In genomic region chr1:119773711-119774241, GRCh38 we compare ENCODE assay signal across 15 cellular contexts. TPM values are rescaled to one million over a fixed set of nuclear protein-coding genes. Genes with fewer than 3 reads are reported as not detected.
A peak's percentile ranks its signal among the peaks of the same experiment; 100 is the strongest.
DNase-seq lines count a peak whose midpoint lies in the region; ATAC-seq, FAIRE-seq and TF ChIP-seq lines count a peak whose summit lies in the region.
"Had no signal": no experiment of that assay in that cellular context is flagged by ENCODE, and none has a peak within 500 bp of the region (broad histone marks: within the 10 kb centered on the region; RNA-seq: fewer than 3 reads in every experiment).

No MANE protein-coding gene starts in this region.

- intact Hi-C loops in Right ventricle myocardium superior (cut with DNase I) (no loop called here), cardiac septum (cut with DNase I) (no loop called here)

- no peaks in the 10 kb centered on the region for H3K9me3 Mint-ChIP-seq in T-helper 2 cell treated with Interferon-gamma antibody and Interleukin-4, amounts not matched to agents 5 μg/mL and 100 μg/mL, for 36 hours
- H3K9me3 Mint-ChIP-seq: activated T-helper 1 cell treated with anti-CD3 and anti-CD28 coated beads, Interleukin-12 subunit alpha, Interleukin-12 subunit beta, Interleukin-2, Interleukin-4 antibody, amounts not matched to agents 30 ng/mL and 10 ng/mL and 1 ng/mL, durations not matched to agents 14 hours and 24 hours and 36 hours; stimulated activated memory B cell treated with anti-CD40 and anti-IgM and Interleukin-4, amounts not matched to agents 10 μg/mL and 1 μg/mL and 100 μg/mL, for 72 hours had no signal

- no peaks in the 10 kb centered on the region for H3K36me3 Mint-ChIP-seq in T-helper 2 cell treated with Interferon-gamma antibody and Interleukin-4, amounts not matched to agents 5 μg/mL and 100 μg/mL, for 36 hours (ENCODE audit: low read depth)
- H3K36me3 Mint-ChIP-seq: immature natural killer cell; stimulated activated memory B cell treated with anti-CD40 and anti-IgM and Interleukin-4, amounts not matched to agents 10 μg/mL and 1 μg/mL and 100 μg/mL, for 72 hours had no signal

- no peak overlapping the region for H2AFZ ChIP-seq in keratinocyte (ENCODE audit: control insufficient read depth, low read length)

- no peak overlapping the region for H3K4me3 Mint-ChIP-seq in T-helper 2 cell treated with Interferon-gamma antibody and Interleukin-4, amounts not matched to agents 5 μg/mL and 100 μg/mL, for 36 hours
- H3K4me3 Mint-ChIP-seq: activated T-helper 1 cell treated with anti-CD3 and anti-CD28 coated beads, Interleukin-12 subunit alpha, Interleukin-12 subunit beta, Interleukin-2, Interleukin-4 antibody, amounts not matched to agents 30 ng/mL and 10 ng/mL and 1 ng/mL, durations not matched to agents 14 hours and 24 hours and 36 hours; immature natural killer cell; stimulated activated memory B cell treated with anti-CD40 and anti-IgM and Interleukin-4, amounts not matched to agents 10 μg/mL and 1 μg/mL and 100 μg/mL, for 72 hours; T-helper 17 cell had no signal

- DNase-seq in Right ventricle myocardium superior (no peak), cardiac septum (ENCODE audit: low spot score) (no peak), amniotic epithelial cell (ENCODE audit: low read depth) (peak; percentile 27), keratinocyte (ENCODE audit: low read depth, low spot score) (no peak), OCI-M2 (lab: John Stamatoyannopoulos, UW; ENCODE audit: unreplicated experiment) (no peak)
- no peak for DNase-seq in T-helper 2 cell treated with Interferon-gamma antibody and Interleukin-4, amounts not matched to agents 5 μg/mL and 100 μg/mL, for 36 hours (ENCODE audit: low spot score)
- DNase-seq: dermis blood vessel endothelial cell, immature natural killer cell, NCI-H2081, T-helper 17 cell had no signal

- dilution Hi-C loops in keratinocyte (cut with MboI; ENCODE audit: extremely low pct_ligation_motif_present, low sequenced_read_pairs), result no loop called here

- ATAC-seq in Right ventricle myocardium superior (ENCODE audit: poor library complexity), result peak; percentile 68
- ATAC-seq in HG02678 (IDR thresholded peaks at IDR 0.05; ENCODE audit: unreplicated experiment), result no peak
- no peak for ATAC-seq in HG03175 (IDR thresholded peaks at IDR 0.05; ENCODE audit: unreplicated experiment)
- ATAC-seq: stimulated activated memory B cell treated with anti-CD40 and anti-IgM and Interleukin-4, amounts not matched to agents 10 μg/mL and 1 μg/mL and 100 μg/mL, for 72 hours; T-helper 17 cell had no signal

- H3K4me1 ChIP-seq in keratinocyte (ENCODE audit: control insufficient read depth, extremely low read depth, insufficient read depth, low read length), result peaks cover 7% of the 10 kb centered on the region

- H3K36me3 ChIP-seq in keratinocyte (ENCODE audit: control insufficient read depth in 2 of 2, extremely low read depth in 1 of 2, insufficient read depth in 2 of 2, low read length in 2 of 2), result no peaks in the 10 kb centered on the region

- no peak overlapping the region for H3K27ac Mint-ChIP-seq in T-helper 2 cell treated with Interferon-gamma antibody and Interleukin-4, amounts not matched to agents 5 μg/mL and 100 μg/mL, for 36 hours
- H3K27ac Mint-ChIP-seq: activated T-helper 1 cell treated with anti-CD3 and anti-CD28 coated beads, Interleukin-12 subunit alpha, Interleukin-12 subunit beta, Interleukin-2, Interleukin-4 antibody, amounts not matched to agents 30 ng/mL and 10 ng/mL and 1 ng/mL, durations not matched to agents 14 hours and 24 hours and 36 hours; immature natural killer cell; stimulated activated memory B cell treated with anti-CD40 and anti-IgM and Interleukin-4, amounts not matched to agents 10 μg/mL and 1 μg/mL and 100 μg/mL, for 72 hours; T-helper 17 cell had no signal

- no peak overlapping the region for H3K4me2 ChIP-seq in keratinocyte (ENCODE audit: control insufficient read depth, extremely low read depth, insufficient read depth, low read depth, low read length)
- H3K4me2 ChIP-seq: smooth muscle cell had no signal

- no peaks in the 10 kb centered on the region for H3K79me2 ChIP-seq in keratinocyte (ENCODE audit: control insufficient read depth, insufficient read depth, low read length)

- peaks cover 20% of the 10 kb centered on the region for H3K27me3 Mint-ChIP-seq in T-helper 2 cell treated with Interferon-gamma antibody and Interleukin-4, amounts not matched to agents 5 μg/mL and 100 μg/mL, for 36 hours (ENCODE audit: low read depth)

- H3K4me3 ChIP-seq in keratinocyte (ENCODE audit: control insufficient read depth in 2 of 3, extremely low read depth in 1 of 3, insufficient read depth in 2 of 3, low read depth in 1 of 3, low read length in 3 of 3), result no peak overlapping the region
- H3K4me3 ChIP-seq: smooth muscle cell had no signal

- TF ChIP-seq CTCF in keratinocyte (optimal IDR thresholded peaks at IDR 0.05 in 1 of 3, IDR thresholded peaks at IDR 0.05 in 1 of 3, conservative IDR thresholded peaks at IDR 0.05 in 1 of 3; ENCODE audit: extremely low read depth in 1 of 3, insufficient read depth in 2 of 3, low read length in 3 of 3), result no peak

- no peak overlapping the region for H3K27ac ChIP-seq in keratinocyte (ENCODE audit: control insufficient read depth, insufficient read depth, low read length)

- no peaks in the 10 kb centered on the region for H3K4me1 Mint-ChIP-seq in T-helper 2 cell treated with Interferon-gamma antibody and Interleukin-4, amounts not matched to agents 5 μg/mL and 100 μg/mL, for 36 hours (ENCODE audit: low read depth)
- H3K4me1 Mint-ChIP-seq: immature natural killer cell; stimulated activated memory B cell treated with anti-CD40 and anti-IgM and Interleukin-4, amounts not matched to agents 10 μg/mL and 1 μg/mL and 100 μg/mL, for 72 hours; T-helper 17 cell had no signal

- H3K9ac ChIP-seq in keratinocyte (ENCODE audit: control insufficient read depth, extremely low read depth, insufficient read depth, low read length), result no peak overlapping the region

- H3K9me1 ChIP-seq in keratinocyte (ENCODE audit: control insufficient read depth, extremely low read depth, insufficient read depth, low read length), result no peaks in the 10 kb centered on the region

- peak; percentile 63 for FAIRE-seq in keratinocyte (lab: Jason Lieb, UNC)

- no peaks in the 10 kb centered on the region for H3K27me3 ChIP-seq in keratinocyte (ENCODE audit: control insufficient read depth, extremely low read depth, insufficient read depth, low read length)

- no peaks in the 10 kb centered on the region for H4K20me1 ChIP-seq in keratinocyte (ENCODE audit: control insufficient read depth, extremely low read depth, insufficient read depth, low read length)

- no peaks in the 10 kb centered on the region for H3K9me3 ChIP-seq in keratinocyte (ENCODE audit: control insufficient read depth, low read depth, low read length)

RNA-seq across cellular contexts. Expression of gene HMGCS2, which starts 5.1 kb away (rescaled TPM):
- 210 TPM for total RNA-seq in Right ventricle myocardium superior
- total RNA-seq in cardiac septum, result 0.38 TPM
- polyA plus RNA-seq in keratinocyte, result 0.05 TPM in 1 of 3 replicates, not detected in the others
- polyA plus RNA-seq in keratinocyte (2011; ENCODE audit: low read depth), result not detected
- not detected in 2 replicates for polyA plus RNA-seq in keratinocyte (2011; cell fraction: cytosol; rRNA removed)
- not detected in 2 replicates for polyA plus RNA-seq in keratinocyte (2011; cell fraction: nucleus; rRNA removed)
- not detected in 2 replicates for polyA plus RNA-seq in keratinocyte (2012; ENCODE audit: low replicate concordance)
- polyA minus RNA-seq in keratinocyte, result not detected in 3 replicates
- polyA minus RNA-seq in keratinocyte (2011; cell fraction: cytosol; rRNA and poly(A)+ RNA removed), result not detected
- polyA minus RNA-seq in keratinocyte (2011; cell fraction: nucleus; rRNA and poly(A)+ RNA removed), result not detected in 2 replicates
- total RNA-seq: activated T-helper 1 cell treated with anti-CD3 and anti-CD28 coated beads, Interleukin-12 subunit alpha, Interleukin-12 subunit beta, Interleukin-2, Interleukin-4 antibody, amounts not matched to agents 30 ng/mL and 10 ng/mL and 1 ng/mL, durations not matched to agents 14 hours and 24 hours and 36 hours; dermis blood vessel endothelial cell; smooth muscle cell; T-helper 17 cell had no signal
- polyA plus RNA-seq: immature natural killer cell, smooth muscle cell had no signal

RNA-seq across cellular contexts. Expression of gene REG4, which starts 37.5 kb away (rescaled TPM):
- total RNA-seq in Right ventricle myocardium superior, result not detected
- total RNA-seq in cardiac septum, result not detected
- not detected in 3 replicates for polyA plus RNA-seq in keratinocyte
- polyA plus RNA-seq in keratinocyte (2011; ENCODE audit: low read depth), result not detected
- polyA plus RNA-seq in keratinocyte (2011; cell fraction: cytosol; rRNA removed), result not detected in 2 replicates
- polyA plus RNA-seq in keratinocyte (2011; cell fraction: nucleus; rRNA removed), result not detected in 2 replicates
- not detected in 2 replicates for polyA plus RNA-seq in keratinocyte (2012; ENCODE audit: low replicate concordance)
- polyA minus RNA-seq in keratinocyte, result not detected in 3 replicates
- polyA minus RNA-seq in keratinocyte (2011; cell fraction: cytosol; rRNA and poly(A)+ RNA removed), result not detected
- not detected in 2 replicates for polyA minus RNA-seq in keratinocyte (2011; cell fraction: nucleus; rRNA and poly(A)+ RNA removed)
- total RNA-seq: dermis blood vessel endothelial cell, smooth muscle cell had no signal
- polyA plus RNA-seq: immature natural killer cell, smooth muscle cell had no signal

Comparison
In these comparisons a context has a peak if more than half of its experiments do, and no peak if none do; other contexts are left out.
1. RNA of gene HMGCS2, which starts 5.1 kb away (total RNA-seq): 210 TPM in Right ventricle myocardium superior (single experiment); 0.38 TPM in cardiac septum (single experiment); every median in the first group is over 100 times any median in the second.